21 cellular contexts compared by ENCODE assay signal in the genomic region with DNA sequence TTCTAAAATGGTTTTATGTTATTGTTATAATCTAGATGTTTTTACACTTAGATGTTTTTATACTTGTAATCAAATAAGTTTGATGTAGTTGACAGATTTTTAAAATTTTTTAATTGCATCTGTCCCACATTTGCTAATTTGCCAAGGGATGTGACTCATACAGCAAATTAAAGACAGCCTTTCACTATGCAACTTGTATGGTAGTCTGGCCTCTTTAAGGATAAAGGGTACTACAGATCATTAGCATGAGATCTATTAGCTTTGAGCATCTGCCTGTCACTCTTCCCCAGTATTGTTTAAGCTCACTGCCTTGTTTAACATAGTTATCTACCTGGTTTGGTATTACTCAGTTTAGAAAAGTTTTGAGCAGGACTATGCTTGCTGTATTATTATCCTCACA.
"Had no signal": no experiment of that assay in that cellular context is flagged by ENCODE, and none has a peak within 500 bp of the region (broad histone marks: within the 10 kb centered on the region; RNA-seq: fewer than 3 reads in every experiment).

No MANE protein-coding gene starts in this region.

- H3K9me3 ChIP-seq: adrenal gland had no signal

- DNase-seq: activated CD4-positive, alpha-beta T cell treated with anti-CD3 and anti-CD28 coated beads for 4 hours; activated CD8-positive, alpha-beta memory T cell treated with anti-CD3 and anti-CD28 coated beads, Interleukin-2, amount 50 U/mL, for 4 hours; activated CD8-positive, alpha-beta T cell treated with anti-CD3 and anti-CD28 coated beads for 36 hours; activated gamma-delta T cell treated with Interleukin-2 at 50 U/mL for 16 hours; activated naive CD4-positive, alpha-beta T cell treated with anti-CD3 and anti-CD28 coated beads, Interleukin-2, amount 10 ng/mL, durations not matched to agents 7 days and 5 days; activated naive CD8-positive, alpha-beta T cell treated with anti-CD3 and anti-CD28 coated beads for 36 hours; activated T-cell treated with anti-CD3 and anti-CD28 coated beads, Interleukin-2, amount 50 U/mL, for 72 hours; adrenal gland; anterior cingulate cortex; cerebellar nuclear complex; KG1; NCI-H1048; NCI-H1930; NCI-H345; NCI-H510A; SIG-M5; SW 1271 had no signal

- H3K4me1 Mint-ChIP-seq: activated naive CD4-positive, alpha-beta T cell treated with anti-CD3 and anti-CD28 coated beads, Interleukin-2, amount 10 ng/mL, durations not matched to agents 7 days and 5 days; activated naive CD8-positive, alpha-beta T cell treated with anti-CD3 and anti-CD28 coated beads for 36 hours had no signal

- H3K4me3 Mint-ChIP-seq: activated CD8-positive, alpha-beta T cell treated with anti-CD3 and anti-CD28 coated beads for 36 hours; activated naive CD4-positive, alpha-beta T cell treated with anti-CD3 and anti-CD28 coated beads, Interleukin-2, amount 10 ng/mL, durations not matched to agents 7 days and 5 days; activated naive CD8-positive, alpha-beta T cell treated with anti-CD3 and anti-CD28 coated beads for 36 hours; activated T-cell treated with anti-CD3 and anti-CD28 coated beads, Interleukin-2, amount 50 U/mL, for 72 hours; T-helper 1 cell treated with Interleukin-12 subunit alpha and Interleukin-12 subunit beta and Interleukin-4 antibody, amounts not matched to agents 30 μg/mL and 1 μg/mL, for 36 hours had no signal

- H3K27me3 ChIP-seq: adrenal gland had no signal

- H3K27ac ChIP-seq: adrenal gland, SK-N-MC had no signal

- H3K27me3 Mint-ChIP-seq: activated CD8-positive, alpha-beta T cell treated with anti-CD3 and anti-CD28 coated beads for 36 hours; activated naive CD4-positive, alpha-beta T cell treated with anti-CD3 and anti-CD28 coated beads, Interleukin-2, amount 10 ng/mL, durations not matched to agents 7 days and 5 days; activated naive CD8-positive, alpha-beta T cell treated with anti-CD3 and anti-CD28 coated beads for 36 hours had no signal

- H3K27ac Mint-ChIP-seq: activated CD8-positive, alpha-beta T cell treated with anti-CD3 and anti-CD28 coated beads for 36 hours; activated naive CD4-positive, alpha-beta T cell treated with anti-CD3 and anti-CD28 coated beads, Interleukin-2, amount 10 ng/mL, durations not matched to agents 7 days and 5 days; activated naive CD8-positive, alpha-beta T cell treated with anti-CD3 and anti-CD28 coated beads for 36 hours; activated T-cell treated with anti-CD3 and anti-CD28 coated beads, Interleukin-2, amount 50 U/mL, for 72 hours; activated T-helper 2 cell treated with anti-CD3 and anti-CD28 coated beads, Interferon-gamma antibody, Interleukin-2, Interleukin-4, amounts not matched to agents 10 μg/mL and 5 μg/mL and 100 μg/mL, durations not matched to agents 14 hours and 24 hours and 36 hours; T-helper 1 cell treated with Interleukin-12 subunit alpha and Interleukin-12 subunit beta and Interleukin-4 antibody, amounts not matched to agents 30 μg/mL and 1 μg/mL, for 36 hours had no signal

- H3K36me3 ChIP-seq: adrenal gland had no signal

- H3K4me1 ChIP-seq: adrenal gland had no signal

- H3K9me3 Mint-ChIP-seq: activated CD8-positive, alpha-beta T cell treated with anti-CD3 and anti-CD28 coated beads for 36 hours; activated naive CD4-positive, alpha-beta T cell treated with anti-CD3 and anti-CD28 coated beads, Interleukin-2, amount 10 ng/mL, durations not matched to agents 7 days and 5 days; activated naive CD8-positive, alpha-beta T cell treated with anti-CD3 and anti-CD28 coated beads for 36 hours; activated T-cell treated with anti-CD3 and anti-CD28 coated beads, Interleukin-2, amount 50 U/mL, for 72 hours; activated T-helper 2 cell treated with anti-CD3 and anti-CD28 coated beads, Interferon-gamma antibody, Interleukin-2, Interleukin-4, amounts not matched to agents 10 μg/mL and 5 μg/mL and 100 μg/mL, durations not matched to agents 14 hours and 24 hours and 36 hours; T-helper 1 cell treated with Interleukin-12 subunit alpha and Interleukin-12 subunit beta and Interleukin-4 antibody, amounts not matched to agents 30 μg/mL and 1 μg/mL, for 36 hours had no signal

- H3K4me3 ChIP-seq: adrenal gland, SK-N-MC had no signal

- ATAC-seq: activated CD4-positive, CD25-positive, alpha-beta regulatory T cell treated with anti-CD3 and anti-CD28 coated beads, Interleukin-2, amount 50 U/mL, for 24 hours; activated CD8-positive, alpha-beta T cell treated with anti-CD3 and anti-CD28 coated beads for 36 hours; activated T-cell treated with anti-CD3 and anti-CD28 coated beads, Interleukin-2, amount 50 U/mL, for 72 hours had no signal

- H3K36me3 Mint-ChIP-seq: activated naive CD4-positive, alpha-beta T cell treated with anti-CD3 and anti-CD28 coated beads, Interleukin-2, amount 10 ng/mL, durations not matched to agents 7 days and 5 days had no signal
